8 cellular contexts compared by ENCODE assay signal in the genomic region with DNA sequence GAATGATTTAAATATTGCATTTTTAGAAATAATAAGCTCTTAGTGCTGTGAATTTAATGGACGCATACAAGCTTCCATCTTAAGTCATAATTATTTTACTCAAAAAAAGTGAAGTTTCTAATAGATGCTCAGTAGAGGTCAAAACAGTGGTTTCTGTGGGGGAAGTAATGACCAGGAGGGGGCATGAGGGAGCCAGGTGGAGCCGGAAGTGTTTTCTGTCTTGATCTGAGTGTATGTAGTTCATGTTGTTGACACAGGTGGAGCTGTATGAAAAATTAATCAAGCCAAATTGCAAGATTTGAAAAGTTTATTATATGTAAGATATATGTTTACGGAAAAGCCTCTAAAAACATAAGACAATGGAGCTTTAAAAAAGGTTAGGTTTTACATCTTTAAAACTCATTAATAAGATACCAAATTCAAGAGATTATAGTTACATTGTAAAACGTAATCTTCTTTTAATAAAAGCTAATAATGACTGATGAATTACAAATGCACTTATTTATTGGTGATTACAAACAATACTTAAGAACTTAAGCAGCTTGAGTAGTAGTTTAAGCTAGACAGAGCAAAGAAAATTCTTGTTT.
DNase-seq lines count a peak whose midpoint lies in the region; ATAC-seq, FAIRE-seq and TF ChIP-seq lines count a peak whose summit lies in the region.

No MANE protein-coding gene starts in this region.

- H3K4me3 ChIP-seq in KMS-11 (IDR thresholded peaks at IDR 0.05; ENCODE audit: insufficient read depth, low read depth, low read length) (no peak overlapping the region), GM12878 (no peak overlapping the region)

- intact Hi-C loops in GM12878 (cut with micrococcal nuclease; ENCODE audit: unreplicated experiment): loop anchor here (1.0 to 2.0 kb wide), 3 partner anchors 73 to 365 kb away; no protein-coding TSS in a partner anchor

- no peak overlapping the region for H3K4me2 ChIP-seq in KMS-11
- no peak overlapping the region for H3K4me2 ChIP-seq in GM12878 (ENCODE audit: control insufficient read depth, insufficient read depth)

- H3K4me1 ChIP-seq in KMS-11 (ENCODE audit: low read depth, poor library complexity, severe bottlenecking) (no peaks in the 10 kb centered on the region), GM12878 (ENCODE audit: control insufficient read depth, insufficient read depth, low read length) (peaks cover 5% of the 10 kb centered on the region; the same call in 1 of the 2 replicates)

- no peaks in the 10 kb centered on the region for H3K36me3 Mint-ChIP-seq in T-cell

- no peak overlapping the region for H3K9ac ChIP-seq in KMS-11
- H3K9ac ChIP-seq in GM12878 (ENCODE audit: control insufficient read depth, insufficient read depth, low read length): no peak overlapping the region

- no peak overlapping the region for H3K27ac Mint-ChIP-seq in T-cell

- H3K36me3 ChIP-seq in KMS-11 (ENCODE audit: insufficient read depth) (no peaks in the 10 kb centered on the region), GM12878 (ENCODE audit: control insufficient read depth in 2 of 2, insufficient read depth in 2 of 2, low read length in 1 of 2) (no peaks in the 10 kb centered on the region)

- TF ChIP-seq EP300 in GM12878 (IDR thresholded peaks at IDR 0.05; ENCODE audit: borderline replicate concordance in 1 of 2, control insufficient read depth in 1 of 2, low read depth in 2 of 2, low read length in 2 of 2): no peak

- FAIRE-seq in H54 (lab: Jason Lieb, UNC): no peak
- peak; percentile 41 for FAIRE-seq in GM12878 (lab: Jason Lieb, UNC)

- DNase-seq in SIG-M5 treated with dmso at 0.1 percent for 504 hours (lab: John Stamatoyannopoulos, UW; ENCODE audit: unreplicated experiment) (peak; percentile 62), SIG-M5 (lab: John Stamatoyannopoulos, UW) (no peak), H54 (ENCODE audit: insufficient read length, low spot score) (peak; percentile 15), T-cell (peak; percentile 11 to 63 (median 44)), GM12878 (ENCODE audit: low read depth, low spot score) (peak; percentile 30), medulla oblongata (ENCODE audit: extremely low spot score) (peak; percentile 11), stromal cell of bone marrow (ENCODE audit: low read depth) (peak; percentile 6)

- SMC1A ChIA-PET in GM12878 (lab: Charles Lee; ENCODE audit: uncharacterized antibody, unreplicated experiment): interaction anchor here (0.6 to 8.0 kb wide), 45 partner anchors 9 to 1932 kb away, joined by 3 to 112 read pairs (median 4); no protein-coding TSS in a partner anchor

- no peaks in the 10 kb centered on the region for H3K27me3 Mint-ChIP-seq in T-cell

- in situ Hi-C loops in GM12878 (cut with MboI): loop anchor here (5.0 to 10.0 kb wide), 3 partner anchors 72 to 285 kb away; no protein-coding TSS in a partner anchor

- ATAC-seq in T-cell (replicated peaks in 1 of 4) (peak; percentile 83 to 95 (median 89)), GM12878 (peak; percentile 99)

- BruUV-seq in GM12878 (replicated peaks; lab: Mats Ljungman, UMichigan): no TSS peak

- no peak overlapping the region for H3K4me3 Mint-ChIP-seq in T-cell

- TF ChIP-seq CTCF in KMS-11 (conservative IDR thresholded peaks at IDR 0.05; ENCODE audit: low read depth, low read length) (peak; percentile 86), GM12878 (IDR thresholded peaks at IDR 0.05 in 2 of 3, conservative IDR thresholded peaks at IDR 0.05 in 1 of 3; ENCODE audit: control insufficient read depth in 2 of 3, extremely low read depth in 1 of 3, insufficient read depth in 1 of 3, low read depth in 3 of 3, low read length in 3 of 3) (peak; percentile 77 to 85 (median 80))

- POLR2A ChIA-PET in T-cell (lab: Charles Lee): no interaction called here
- POLR2A ChIA-PET in GM12878 (lab: Charles Lee): interaction anchor here (0.7 to 1.3 kb wide), 5 partner anchors 18 to 156 kb away, joined by 3 to 4 read pairs (median 4); no protein-coding TSS in a partner anchor

- H4K20me1 ChIP-seq in KMS-11 (ENCODE audit: insufficient read depth) (no peaks in the 10 kb centered on the region), GM12878 (ENCODE audit: control insufficient read depth, insufficient read depth) (no peaks in the 10 kb centered on the region)

- RAD21 ChIA-PET in GM12878 (lab: Charles Lee; ENCODE audit: unreplicated experiment): interaction anchor here (0.5 to 7.4 kb wide), 25 partner anchors 9 to 428 kb away, joined by 3 to 119 read pairs (median 4); partner anchors contain the start of genes FUCA2 and SF3B5

- CTCF ChIA-PET in T-cell (lab: Charles Lee): interaction anchor here (0.5 to 1.7 kb wide), 41 partner anchors 9 to 1468 kb away, joined by 3 to 20 read pairs (median 3); partner anchors contain the start of gene PLAGL1 (in 1 of the 2)
- CTCF ChIA-PET in GM12878 (lab: Yijun Ruan, JAX): interaction anchor here (0.6 to 9.6 kb wide), 83 partner anchors 8 to 1465 kb away, joined by 3 to 244 read pairs (median 4); partner anchors contain the start of genes FUCA2, LTV1 and SF3B5

- H3K9me3 Mint-ChIP-seq in T-cell: no peaks in the 10 kb centered on the region

- no peaks in the 10 kb centered on the region for H3K27me3 ChIP-seq in KMS-11 (ENCODE audit: insufficient read depth, low read depth)
- no peaks in the 10 kb centered on the region for H3K27me3 ChIP-seq in GM12878 (replicated peaks in 1 of 2; ENCODE audit: control insufficient read depth in 2 of 2, insufficient read depth in 2 of 2, low read length in 1 of 2)

- no peak overlapping the region for H3K27ac ChIP-seq in KMS-11
- no peak overlapping the region for H3K27ac ChIP-seq in GM12878 (ENCODE audit: control insufficient read depth, insufficient read depth)

- WGBS in GM12878 (ENCODE audit: insufficient coverage, insufficient replicate concordance, low lambda C conversion rate, missing lambda C conversion rate): 35% methylated on average over 4 of the region's 4 CpGs

- peaks cover 8 to 11% (median 10%) of the 10 kb centered on the region in 3 donors for H3K4me1 Mint-ChIP-seq in T-cell

- H2AFZ ChIP-seq in KMS-11 (ENCODE audit: low read depth): no peak overlapping the region
- H2AFZ ChIP-seq in GM12878 (ENCODE audit: control insufficient read depth, low read depth, low read length): no peak overlapping the region

- H3K79me2 ChIP-seq in KMS-11 (ENCODE audit: insufficient read depth, low read depth) (no peaks in the 10 kb centered on the region), GM12878 (ENCODE audit: control insufficient read depth, insufficient read depth, low read length) (no peaks in the 10 kb centered on the region)

- H3K9me3 ChIP-seq in GM12878 (replicated peaks; ENCODE audit: control insufficient read depth, insufficient read depth, low read length): no peaks in the 10 kb centered on the region

- peak; percentile 59 for TF ChIP-seq RAD21 in GM12878 (IDR thresholded peaks at IDR 0.05; ENCODE audit: insufficient read depth, low read depth, low read length)

- TF ChIP-seq POLR2A in H54 (IDR thresholded peaks at IDR 0.05; ENCODE audit: low read depth, low read length) (no peak), GM12878 (IDR thresholded peaks at IDR 0.05; ENCODE audit: low read depth, low read length) (no peak)

TF ChIP-seq in GM12878, 131 proteins besides CTCF, POLR2A, EP300 and RAD21 (continues in another document):
- TF ChIP-seq GATAD2B (conservative IDR thresholded peaks at IDR 0.05; ENCODE audit: low read depth): no peak
- TF ChIP-seq, protein P1, sequence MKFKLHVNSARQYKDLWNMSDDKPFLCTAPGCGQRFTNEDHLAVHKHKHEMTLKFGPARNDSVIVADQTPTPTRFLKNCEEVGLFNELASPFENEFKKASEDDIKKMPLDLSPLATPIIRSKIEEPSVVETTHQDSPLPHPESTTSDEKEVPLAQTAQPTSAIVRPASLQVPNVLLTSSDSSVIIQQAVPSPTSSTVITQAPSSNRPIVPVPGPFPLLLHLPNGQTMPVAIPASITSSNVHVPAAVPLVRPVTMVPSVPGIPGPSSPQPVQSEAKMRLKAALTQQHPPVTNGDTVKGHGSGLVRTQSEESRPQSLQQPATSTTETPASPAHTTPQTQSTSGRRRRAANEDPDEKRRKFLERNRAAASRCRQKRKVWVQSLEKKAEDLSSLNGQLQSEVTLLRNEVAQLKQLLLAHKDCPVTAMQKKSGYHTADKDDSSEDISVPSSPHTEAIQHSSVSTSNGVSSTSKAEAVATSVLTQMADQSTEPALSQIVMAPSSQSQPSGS (IDR thresholded peaks at IDR 0.05; ENCODE audit: low read length): 0 out of 2 replicates have a peak, but pooled peaks have one; percentile 14
- no peak for TF ChIP-seq SIN3A (IDR thresholded peaks at IDR 0.05; ENCODE audit: low read depth, low read length)
- no peak for TF ChIP-seq KAT2A (conservative IDR thresholded peaks at IDR 0.05; ENCODE audit: control insufficient read depth, low read depth, low read length)
- TF ChIP-seq, protein P2, sequence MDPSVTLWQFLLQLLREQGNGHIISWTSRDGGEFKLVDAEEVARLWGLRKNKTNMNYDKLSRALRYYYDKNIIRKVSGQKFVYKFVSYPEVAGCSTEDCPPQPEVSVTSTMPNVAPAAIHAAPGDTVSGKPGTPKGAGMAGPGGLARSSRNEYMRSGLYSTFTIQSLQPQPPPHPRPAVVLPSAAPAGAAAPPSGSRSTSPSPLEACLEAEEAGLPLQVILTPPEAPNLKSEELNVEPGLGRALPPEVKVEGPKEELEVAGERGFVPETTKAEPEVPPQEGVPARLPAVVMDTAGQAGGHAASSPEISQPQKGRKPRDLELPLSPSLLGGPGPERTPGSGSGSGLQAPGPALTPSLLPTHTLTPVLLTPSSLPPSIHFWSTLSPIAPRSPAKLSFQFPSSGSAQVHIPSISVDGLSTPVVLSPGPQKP (IDR thresholded peaks at IDR 0.05; ENCODE audit: low read depth, low read length): peak; percentile 82
- no peak for TF ChIP-seq IRF5 (IDR thresholded peaks at IDR 0.05; ENCODE audit: borderline replicate concordance)
- no peak for TF ChIP-seq NFXL1 (IDR thresholded peaks at IDR 0.05; ENCODE audit: borderline replicate concordance)
- TF ChIP-seq SMAD5 (IDR thresholded peaks at IDR 0.05; ENCODE audit: low read depth): no peak
- TF ChIP-seq ASH2L (IDR thresholded peaks at IDR 0.05; ENCODE audit: borderline replicate concordance, low read depth): no peak
- TF ChIP-seq SMC3 (IDR thresholded peaks at IDR 0.05; ENCODE audit: borderline replicate concordance, low read length): peak; percentile 67
